In genomic region chr12:92911339-92911738, GRCh38 we compare ENCODE assay signal across 1 cellular context.
TF ChIP-seq lines count a peak whose summit lies in the region.

No MANE protein-coding gene starts in this region.

TF ChIP-seq in K562, 482 proteins besides CTCF, POLR2A, EP300 and RAD21 (continued from another document):
- TF ChIP-seq ZNF512 (tag; IDR thresholded peaks at IDR 0.05) = peak; percentile 50; the same call in 1 of the 2 replicates
- TF ChIP-seq CREM (IDR thresholded peaks at IDR 0.05; ENCODE audit: low read depth) = no peak
- TF ChIP-seq ZNF398 (CRISPR knock-in tag; IDR thresholded peaks at IDR 0.05) = no peak
